8 cellular contexts compared by ENCODE assay signal in genomic region chr7:5514440-5515035, GRCh38. TPM values are rescaled to one million over a fixed set of nuclear protein-coding genes. Genes with fewer than 3 reads are reported as not detected.
DNase-seq lines count a peak whose midpoint lies in the region; ATAC-seq and TF ChIP-seq lines count a peak whose summit lies in the region.

No MANE protein-coding gene starts in this region.

- H3K27ac ChIP-seq in heart left ventricle (peak overlapping the region in 11 of 12 donors; percentile 88 to 100 (median 97)), brain microvascular endothelial cell (peak overlapping the region; percentile 96), lung (ENCODE audit: low read depth in 1 of 2, low read length in 1 of 2) (peak overlapping the region; percentile 81 to 87), uterus (peak overlapping the region; percentile 90 to 96)

- intact Hi-C loops in heart left ventricle (cut with DNase I) (no loop called here), Right ventricle myocardium superior (cut with DNase I) (no loop called here), uterus (cut with DNase I; ENCODE audit: low total_unique reads) (no loop called here)

- DNase-seq in heart left ventricle = no peak
- no peak for DNase-seq in Right ventricle myocardium superior
- DNase-seq in brain microvascular endothelial cell = no peak
- no peak for DNase-seq in lung (ENCODE audit: low spot score)
- no peak for DNase-seq in uterus
- DNase-seq in GM10248 (ENCODE audit: extremely low spot score) = no peak
- DNase-seq in HuH-7.5 (ENCODE audit: low spot score) = no peak
- no peak for DNase-seq in occipital lobe (lab: John Stamatoyannopoulos, UW)

- ATAC-seq in heart left ventricle = no peak
- no peak for ATAC-seq in Right ventricle myocardium superior (ENCODE audit: poor library complexity)
- peak; percentile 39 for ATAC-seq in lung (ENCODE audit: insufficient read depth, low FRiP score)

- H3K9me3 ChIP-seq in heart left ventricle (no peaks in the 10 kb centered on the region), lung (ENCODE audit: control insufficient read depth in 2 of 2, insufficient read depth in 1 of 2, low read length in 1 of 2) (no peaks in the 10 kb centered on the region), uterus (no peaks in the 10 kb centered on the region)

- H3K4me1 ChIP-seq in heart left ventricle = peaks cover 0 to 20% (median 12%) of the 10 kb centered on the region in 12 donors
- H3K4me1 ChIP-seq in lung (ENCODE audit: control insufficient read depth in 2 of 2, insufficient read depth in 2 of 2, low read length in 2 of 2) = peaks cover 0 to 9% of the 10 kb centered on the region in 2 donors
- peaks cover 0 to 6% of the 10 kb centered on the region in 2 donors for H3K4me1 ChIP-seq in uterus

- in situ Hi-C loops in brain microvascular endothelial cell (cut with HindIII; ENCODE audit: low pct_ligation_motif_present, low sequenced_read_pairs) = no loop called here

- TF ChIP-seq CTCF in heart left ventricle (IDR thresholded peaks at IDR 0.05) = no peak
- no peak for TF ChIP-seq CTCF in brain microvascular endothelial cell (IDR thresholded peaks at IDR 0.05; ENCODE audit: low read depth, low read length, missing control alignments)
- no peak for TF ChIP-seq CTCF in lung (IDR thresholded peaks at IDR 0.05; ENCODE audit: control extremely low read depth, extremely low read depth)
- TF ChIP-seq CTCF in uterus (IDR thresholded peaks at IDR 0.05) = no peak
- TF ChIP-seq CTCF in GM10248 (IDR thresholded peaks at IDR 0.05; ENCODE audit: control extremely low read depth, extremely low read depth, low read depth, missing control alignments) = no peak

- TF ChIP-seq POLR2A in heart left ventricle (IDR thresholded peaks at IDR 0.05) (no peak), uterus (IDR thresholded peaks at IDR 0.05) (no peak)

- H3K4me3 ChIP-seq in heart left ventricle (peak overlapping the region in 9 of 12 donors; percentile 75 to 99 (median 94)), brain microvascular endothelial cell (ENCODE audit: low read depth, low read length) (peak overlapping the region; percentile 98), lung (no peak overlapping the region), uterus (peak overlapping the region; percentile 62 to 73)

- H3K27me3 ChIP-seq in heart left ventricle (no peaks in the 10 kb centered on the region), brain microvascular endothelial cell (replicated peaks) (no peaks in the 10 kb centered on the region), lung (ENCODE audit: control insufficient read depth, insufficient read depth) (no peaks in the 10 kb centered on the region), uterus (no peaks in the 10 kb centered on the region)

- POLR2A ChIA-PET in GM10248 (lab: Yijun Ruan, JAX) = no interaction called here

- WGBS in heart left ventricle, 4 donors = 80 to 85% (median 82%) methylated on average over 15 of the region's 15 CpGs
- 58 to 77% methylated on average over 15 of the region's 15 CpGs for WGBS in lung, 2 donors

- CTCF ChIA-PET in GM10248 (lab: Yijun Ruan, JAX) = no interaction called here

- no peaks in the 10 kb centered on the region for H3K36me3 ChIP-seq in heart left ventricle
- H3K36me3 ChIP-seq in brain microvascular endothelial cell (replicated peaks) = peaks cover 4% of the 10 kb centered on the region
- H3K36me3 ChIP-seq in lung (ENCODE audit: control insufficient read depth in 2 of 2, insufficient read depth in 2 of 2, low read length in 2 of 2) = no peaks in the 10 kb centered on the region
- H3K36me3 ChIP-seq in uterus = no peaks in the 10 kb centered on the region

RNA-seq across cellular contexts. Expression of gene FBXL18, which starts 0.9 kb away (rescaled TPM):
- 10 to 100 TPM in 1 of 9 donors, 1 to 10 TPM in 8; 4.3 to 16.2 (median 7.0) TPM for total RNA-seq in heart left ventricle
- 1 to 10 TPM; 2.2 to 7.3 TPM for polyA plus RNA-seq in heart left ventricle
- total RNA-seq in Right ventricle myocardium superior = 4.9 TPM
- 10 to 100 TPM in 1 of 2 donors, 1 to 10 TPM in 1; 3.3 to 13.4 TPM for total RNA-seq in lung
- polyA plus RNA-seq in lung = 1 to 10 TPM; 2.3 to 3.5 TPM
- 10 to 100 TPM in 1 of 4 donors, 1 to 10 TPM in 3; 2.8 to 15.0 (median 4.6) TPM for total RNA-seq in uterus
- total RNA-seq in occipital lobe = 3.6 TPM

RNA-seq across cellular contexts. Expression of gene ACTB, which starts 15.9 kb away (rescaled TPM):
- total RNA-seq in heart left ventricle (1,000 to 10,000 TPM in 3 of 9 donors, 100 to 1,000 TPM in 6; 533 to 3,257 (median 776) TPM), Right ventricle myocardium superior (689 TPM), lung (1,000 to 10,000 TPM; 2,572 to 6,510 TPM), uterus (1,000 to 10,000 TPM; 2,117 to 6,387 (median 2,745) TPM), occipital lobe (1,571 TPM)
- polyA plus RNA-seq in heart left ventricle (1,000 to 10,000 TPM in 1 of 2 donors, 100 to 1,000 TPM in 1; 960 to 1,513 TPM), lung (over 10,000 TPM in 1 of 2 donors, 1,000 to 10,000 TPM in 1; 8,913 to 10,569 TPM)
